ENCODE assay signal across 8 cellular contexts in genomic region chr12:51813931-51814310, GRCh38. TPM values are rescaled to one million over a fixed set of nuclear protein-coding genes. Genes with fewer than 3 reads are reported as not detected.
A peak's percentile ranks its signal among the peaks of the same experiment; 100 is the strongest.
DNase-seq lines count a peak whose midpoint lies in the region; ATAC-seq and TF ChIP-seq lines count a peak whose summit lies in the region.
"Had no signal": no experiment of that assay in that cellular context is flagged by ENCODE, and none has a peak within 500 bp of the region (broad histone marks: within the 10 kb centered on the region; RNA-seq: fewer than 3 reads in every experiment).

No MANE protein-coding gene starts in this region.

- peaks cover 8% of the 10 kb centered on the region for H3K4me1 Mint-ChIP-seq in Calu3 (ENCODE audit: low read depth, unreplicated experiment)

- peaks cover 9% of the 10 kb centered on the region for H3K36me3 Mint-ChIP-seq in Calu3 (ENCODE audit: insufficient read depth, unreplicated experiment)

- no TSS peak for BruUV-seq in Calu3 (replicated peaks; lab: Mats Ljungman, UMichigan)

- no peaks in the 10 kb centered on the region for H3K79me2 ChIP-seq in smooth muscle cell (ENCODE audit: low read depth)

- H3K9me3 ChIP-seq in adipocyte (ENCODE audit: control insufficient read depth, low read length) (no peaks in the 10 kb centered on the region), smooth muscle cell (replicated peaks; ENCODE audit: low read depth) (no peaks in the 10 kb centered on the region)

- no peaks in the 10 kb centered on the region for H3F3A ChIP-seq in smooth muscle cell (ENCODE audit: low read depth)

- no peak overlapping the region for H3K27ac Mint-ChIP-seq in Calu3 (ENCODE audit: unreplicated experiment)

- H3K4me3 Mint-ChIP-seq in Calu3 (ENCODE audit: low read depth, unreplicated experiment) = no peak overlapping the region

- H3K27me3 ChIP-seq in adipocyte (replicated peaks; ENCODE audit: control insufficient read depth, insufficient read depth, low read length) (no peaks in the 10 kb centered on the region), kidney epithelial cell (ENCODE audit: control insufficient read depth, insufficient read depth, low read length) (peaks cover 2% of the 10 kb centered on the region), smooth muscle cell (ENCODE audit: low read depth) (no peaks in the 10 kb centered on the region)

- no peaks in the 10 kb centered on the region for H4K20me1 ChIP-seq in smooth muscle cell (ENCODE audit: low read depth)

- H3K27ac ChIP-seq in smooth muscle cell (ENCODE audit: low read depth) = no peak overlapping the region

- WGBS in smooth muscle cell (ENCODE audit: low lambda C conversion rate) = 15% methylated on average over 8 of the region's 34 CpGs

- H3K4me3 ChIP-seq in adipocyte (ENCODE audit: low read length) (peak overlapping the region; percentile 82), kidney epithelial cell (ENCODE audit: low read depth, low read length) (peak overlapping the region; percentile 44), smooth muscle cell (peak overlapping the region; percentile 76)

- no peaks in the 10 kb centered on the region for H3K9me3 Mint-ChIP-seq in Calu3 (ENCODE audit: low read depth, unreplicated experiment)
- H3K9me3 Mint-ChIP-seq: type B pancreatic cell had no signal

- H3K4me1 ChIP-seq in adipocyte (ENCODE audit: control insufficient read depth, insufficient read depth, low read length) (peaks cover 11% of the 10 kb centered on the region), smooth muscle cell (ENCODE audit: low read depth) (peaks cover 8% of the 10 kb centered on the region)

- peak overlapping the region; percentile 93 for H3K4me2 ChIP-seq in smooth muscle cell

- H3K9ac ChIP-seq in adipocyte (ENCODE audit: low read length) (peak overlapping the region; percentile 89), smooth muscle cell (ENCODE audit: low read depth) (no peak overlapping the region)

- peak overlapping the region; percentile 54 for H2AFZ ChIP-seq in smooth muscle cell (ENCODE audit: low read depth)

- intact Hi-C loops in Calu3 (cut with micrococcal nuclease; ENCODE audit: unreplicated experiment) = no loop called here

- ATAC-seq in HG02642 (IDR thresholded peaks at IDR 0.05; ENCODE audit: poor library complexity, unreplicated experiment) = peak; percentile 11
- no peak for ATAC-seq in HG02763 (IDR thresholded peaks at IDR 0.05; ENCODE audit: unreplicated experiment)

- no peaks in the 10 kb centered on the region for H3K36me3 ChIP-seq in adipocyte (ENCODE audit: control insufficient read depth, insufficient read depth, low read length, severe bottlenecking)
- no peaks in the 10 kb centered on the region for H3K36me3 ChIP-seq in kidney epithelial cell (ENCODE audit: control insufficient read depth, insufficient read depth, low read length)
- no peaks in the 10 kb centered on the region for H3K36me3 ChIP-seq in smooth muscle cell (ENCODE audit: low read depth)

- TF ChIP-seq CTCF in kidney epithelial cell (IDR thresholded peaks at IDR 0.05; ENCODE audit: insufficient read depth, low read length, poor library complexity, severe bottlenecking) (no peak), smooth muscle cell (IDR thresholded peaks at IDR 0.05; ENCODE audit: borderline replicate concordance, insufficient read depth, poor library complexity, severe bottlenecking) (no peak), Calu3 (IDR thresholded peaks at IDR 0.05; ENCODE audit: unreplicated experiment) (no peak)

- DNase-seq in adipocyte (ENCODE audit: low read depth) (no peak), kidney epithelial cell (ENCODE audit: low read depth) (no peak), smooth muscle cell (lab: John Stamatoyannopoulos, UW; ENCODE audit: unreplicated experiment) (no peak), NCI-H1092 treated with DMSO at 0.1 percent for 48 hours (lab: John Stamatoyannopoulos, UW) (no peak), Calu3 (no peak)

- CTCF ChIA-PET in Calu3 (lab: Charles Lee) = interaction anchor here (1.3 to 1.6 kb wide), 3 partner anchors 10 to 393 kb away, joined by 3 to 6 read pairs (median 4); no protein-coding TSS in a partner anchor

- no peaks in the 10 kb centered on the region for H3K27me3 Mint-ChIP-seq in Calu3 (ENCODE audit: unreplicated experiment)

RNA-seq across cellular contexts. Expression of gene FIGNL2, which starts 34.6 kb away (rescaled TPM):
- 2.1 and 2.6 TPM in 2 replicates for total RNA-seq in kidney epithelial cell
- 2.3 and 2.7 TPM in 2 replicates for total RNA-seq in smooth muscle cell
- polyA plus RNA-seq in smooth muscle cell = 1.1 TPM in 2 replicates
- total RNA-seq in Calu3 (2022) = not detected in 2 replicates
